Comparison of ENCODE assay signal across 10 cellular contexts in genomic region chr7:100482728-100483100, GRCh38. TPM values are rescaled to one million over a fixed set of nuclear protein-coding genes. Genes with fewer than 3 reads are reported as not detected.
DNase-seq lines count a peak whose midpoint lies in the region; ATAC-seq, FAIRE-seq and TF ChIP-seq lines count a peak whose summit lies in the region.
"Had no signal": no experiment of that assay in that cellular context is flagged by ENCODE, and none has a peak within 500 bp of the region (broad histone marks: within the 10 kb centered on the region; RNA-seq: fewer than 3 reads in every experiment).

No MANE protein-coding gene starts in this region.

- WGBS in H1 (ENCODE audit: extremely low coverage in 1 of 2, insufficient coverage in 1 of 2, insufficient read length in 1 of 2, insufficient replicate concordance in 2 of 2, low coverage in 1 of 2, low lambda C conversion rate in 2 of 2, missing lambda C conversion rate in 1 of 2), 2 experiments = 59% methylated on average over 16 of the region's 16 CpGs; no CpG with 5 or more reads in 1 of the 2 experiments
- no CpG with 5 or more reads among the region's 16 CpGs for WGBS in neuronal stem cell (ENCODE audit: extremely low coverage in 2 of 2, insufficient read length in 2 of 2, insufficient replicate concordance in 1 of 2), 2 donors

- TF ChIP-seq RAD21 in H1 (IDR thresholded peaks at IDR 0.05 in 1 of 2, conservative IDR thresholded peaks at IDR 0.05 in 1 of 2; ENCODE audit: low read depth in 2 of 2, low read length in 2 of 2) = no peak

- H3K9me3 Mint-ChIP-seq in CD4-positive, CD25-positive, alpha-beta regulatory T cell = peaks cover 0 to 2% (median 0%) of the 10 kb centered on the region in 7 donors

- H4K8ac ChIP-seq in H1 (ENCODE audit: extremely low read depth, insufficient read depth, low read length) (no peak overlapping the region), neuronal stem cell (ENCODE audit: low read depth, low read length) (no peak overlapping the region)

- H2BK120ac ChIP-seq in H1 (replicated peaks; ENCODE audit: low read depth, low read length) = no peak overlapping the region
- H2BK120ac ChIP-seq in neuronal stem cell (ENCODE audit: low read depth, low read length) = no peak overlapping the region

- H3K4me1 ChIP-seq in CD4-positive, CD25-positive, alpha-beta regulatory T cell (ENCODE audit: control insufficient read depth, insufficient read depth, low read length, poor library complexity, severe bottlenecking) = peaks cover 28% of the 10 kb centered on the region
- H3K4me1 ChIP-seq in OCI-LY1 (ENCODE audit: insufficient read depth, low read length, severe bottlenecking) = peaks cover 14% of the 10 kb centered on the region
- H3K4me1 ChIP-seq in H1 (replicated peaks in 1 of 4; ENCODE audit: control insufficient read depth in 3 of 4, insufficient read depth in 4 of 4, low read length in 3 of 4) = peaks cover 0 to 10% (median 7%) of the 10 kb centered on the region in 4 experiments; a peak in 6 of 7 replicates
- H3K4me1 ChIP-seq in neuronal stem cell (ENCODE audit: control insufficient read depth in 2 of 2, insufficient read depth in 1 of 2, low read depth in 1 of 2, low read length in 2 of 2) = peaks cover 23 to 26% of the 10 kb centered on the region in 2 donors

- H3K27me3 ChIP-seq in CD4-positive, CD25-positive, alpha-beta regulatory T cell (ENCODE audit: control insufficient read depth, insufficient read depth, low read length) = no peaks in the 10 kb centered on the region
- H3K27me3 ChIP-seq in OCI-LY1 (ENCODE audit: insufficient read depth, low read length) (peaks cover 7% of the 10 kb centered on the region; the same call in 1 of the 2 replicates), H1 (replicated peaks in 1 of 4; ENCODE audit: control insufficient read depth in 3 of 4, extremely low read depth in 1 of 4, insufficient read depth in 3 of 4, low read length in 3 of 4) (no peaks in the 10 kb centered on the region), neuronal stem cell (ENCODE audit: control insufficient read depth in 3 of 3, insufficient read depth in 3 of 3, low read depth in 1 of 3, low read length in 3 of 3) (no peaks in the 10 kb centered on the region)

- 0 out of 2 replicates have a peak overlapping the region, but pooled peaks have one; percentile 25 for H2BK15ac ChIP-seq in H1 (ENCODE audit: low read length)
- H2BK15ac ChIP-seq in neuronal stem cell (ENCODE audit: low read length) = peak overlapping the region; percentile 24

- peaks cover 11% of the 10 kb centered on the region; the same call in 1 of the 2 replicates for H3K23me2 ChIP-seq in H1 (ENCODE audit: low read depth, low read length)

- DNase-seq in CD4-positive, CD25-positive, alpha-beta regulatory T cell = no peak
- DNase-seq in H1 (ENCODE audit: low read depth in 1 of 2, low spot score in 2 of 2) = no peak
- DNase-seq in neuronal stem cell (ENCODE audit: low spot score) = no peak
- no peak for DNase-seq in GM12892 (ENCODE audit: insufficient read length)
- no peak for DNase-seq in NCI-H774 (lab: John Stamatoyannopoulos, UW)
- DNase-seq: NCI-H1694 had no signal

- H3K27ac ChIP-seq in CD4-positive, CD25-positive, alpha-beta regulatory T cell (ENCODE audit: insufficient read depth, low read length, poor library complexity, severe bottlenecking) = no peak overlapping the region
- H3K27ac ChIP-seq in OCI-LY1 (ENCODE audit: low read depth, low read length, poor library complexity, severe bottlenecking) = no peak overlapping the region
- H3K27ac ChIP-seq in H1 (ENCODE audit: low read depth, low read length) = no peak overlapping the region
- no peak overlapping the region for H3K27ac ChIP-seq in neuronal stem cell (replicated peaks; ENCODE audit: low read length)

- TF ChIP-seq EP300 in H1 (IDR thresholded peaks at IDR 0.05; ENCODE audit: borderline replicate concordance in 1 of 2, low read depth in 2 of 2, low read length in 2 of 2) = no peak

- peak overlapping the region; percentile 17 for H3K4me3 ChIP-seq in CD4-positive, CD25-positive, alpha-beta regulatory T cell (ENCODE audit: low read depth, low read length)
- H3K4me3 ChIP-seq in OCI-LY1 (ENCODE audit: low read depth, low read length, poor library complexity, severe bottlenecking) (peak overlapping the region; percentile 57), H1 (ENCODE audit: extremely low read depth in 1 of 4, insufficient read depth in 2 of 4, low read depth in 3 of 4, low read length in 4 of 4) (peak overlapping the region; percentile 18 to 80 (median 72)), neuronal stem cell (ENCODE audit: low read length in 2 of 2) (peak overlapping the region; percentile 72 to 80)

- H3K23ac ChIP-seq in H1 (ENCODE audit: insufficient read length) (no peak overlapping the region), neuronal stem cell (ENCODE audit: low read depth, low read length, poor library complexity) (peak overlapping the region; percentile 89)

- TF ChIP-seq POLR2A in H1 (IDR thresholded peaks at IDR 0.05; ENCODE audit: control extremely low read depth in 1 of 2, low read depth in 2 of 2, low read length in 2 of 2) = no peak
- no peak for TF ChIP-seq POLR2A in GM12892 (IDR thresholded peaks at IDR 0.05; ENCODE audit: low read depth, low read length)

- H2BK12ac ChIP-seq in H1 (ENCODE audit: low read depth, low read length) (no peak overlapping the region), neuronal stem cell (ENCODE audit: low read length) (no peak overlapping the region)

- H3K9ac ChIP-seq in OCI-LY1 (ENCODE audit: low read length) (peak overlapping the region; percentile 22; the same call in 1 of the 2 replicates), H1 (replicated peaks in 1 of 4; ENCODE audit: extremely low read depth in 1 of 4, low read depth in 3 of 4, low read length in 3 of 4) (no peak overlapping the region), neuronal stem cell (ENCODE audit: low read depth, low read length, poor library complexity) (no peak overlapping the region)

- CTCF ChIA-PET in H1 (lab: Charles Lee; ENCODE audit: partially characterized antibody) = interaction anchor here (0.5 to 11.3 kb wide), 23 partner anchors 9 to 159 kb away, joined by 3 to 152 read pairs (median 4); partner anchors contain the start of genes MOSPD3 and SPACDR

- FAIRE-seq in H1 (lab: Jason Lieb, UNC) (no peak), GM12892 (lab: Jason Lieb, UNC) (no peak)
- FAIRE-seq: colon had no signal

- peaks cover 0 to 30% (median 13%) of the 10 kb centered on the region in 4 donors for H3K4me1 Mint-ChIP-seq in CD4-positive, CD25-positive, alpha-beta regulatory T cell

- POLR2A ChIA-PET in H1 (lab: Charles Lee; ENCODE audit: partially characterized antibody) = interaction anchor here (1.4 to 1.7 kb wide), 3 partner anchors 10 to 88 kb away, joined by 3 to 5 read pairs (median 4); no protein-coding TSS in a partner anchor

- no peak overlapping the region for H4K91ac ChIP-seq in H1 (replicated peaks; ENCODE audit: insufficient read length, low read length)
- no peak overlapping the region for H4K91ac ChIP-seq in neuronal stem cell (ENCODE audit: low read depth, low read length, poor library complexity)

- TF ChIP-seq CTCF in OCI-LY1 (IDR thresholded peaks at IDR 0.05; ENCODE audit: low read length) = no peak
- TF ChIP-seq CTCF in H1 (IDR thresholded peaks at IDR 0.05; ENCODE audit: control extremely low read depth in 1 of 3, insufficient read depth in 1 of 3, low read depth in 1 of 3, low read length in 3 of 3) = no peak

- H3K79me2 ChIP-seq in OCI-LY1 (ENCODE audit: insufficient read depth, low read length) (no peaks in the 10 kb centered on the region), H1 (ENCODE audit: control insufficient read depth in 1 of 2, insufficient read depth in 2 of 2, low read length in 2 of 2) (no peaks in the 10 kb centered on the region; a peak in 1 of 4 replicates)

- no peak overlapping the region for H2BK5ac ChIP-seq in H1 (ENCODE audit: low read depth, low read length)
- H2BK5ac ChIP-seq in neuronal stem cell (ENCODE audit: low read length) = no peak overlapping the region

- no peaks in the 10 kb centered on the region for H3K79me1 ChIP-seq in H1 (ENCODE audit: low read depth, low read length)
- H3K79me1 ChIP-seq in neuronal stem cell (ENCODE audit: low read depth, low read length) = peaks cover 12% of the 10 kb centered on the region

- no peak overlapping the region for H2AFZ ChIP-seq in OCI-LY1 (ENCODE audit: low read length)
- 0 out of 2 replicates have a peak overlapping the region, but pooled peaks have one; percentile 1 for H2AFZ ChIP-seq in H1 (ENCODE audit: low read length)
- H2AFZ ChIP-seq in neuronal stem cell (ENCODE audit: low read length) = peak overlapping the region; percentile 97

- H3K27ac Mint-ChIP-seq in CD4-positive, CD25-positive, alpha-beta regulatory T cell = peak overlapping the region; percentile 82 to 87 (median 87)

- H3F3A ChIP-seq in OCI-LY1 (ENCODE audit: insufficient read depth, low read length) = no peaks in the 10 kb centered on the region

- ATAC-seq in CD4-positive, CD25-positive, alpha-beta regulatory T cell (ENCODE audit: low read depth in 2 of 2) = no peak
- ATAC-seq in HG02852 (IDR thresholded peaks at IDR 0.05; ENCODE audit: unreplicated experiment) (no peak), GM21529 (IDR thresholded peaks at IDR 0.05; ENCODE audit: unreplicated experiment) (no peak)

- H4K20me1 ChIP-seq in OCI-LY1 (ENCODE audit: insufficient read depth, low read length) (no peaks in the 10 kb centered on the region), H1 (replicated peaks in 1 of 2; ENCODE audit: control insufficient read depth in 1 of 2, insufficient read depth in 2 of 2, low read length in 2 of 2) (no peaks in the 10 kb centered on the region)

- no peak overlapping the region for H4K5ac ChIP-seq in H1 (ENCODE audit: insufficient read length, low read depth, low read length)

- no peaks in the 10 kb centered on the region for H3K9me2 ChIP-seq in OCI-LY1 (ENCODE audit: low read depth, low read length)

- H3K27me3 Mint-ChIP-seq in CD4-positive, CD25-positive, alpha-beta regulatory T cell = peaks cover 12% of the 10 kb centered on the region

- H3K18ac ChIP-seq in H1 (ENCODE audit: extremely low read depth, low read length) (peak overlapping the region; percentile 38; the same call in 1 of the 2 replicates), neuronal stem cell (ENCODE audit: low read length) (peak overlapping the region; percentile 24)

- H3K4me3 Mint-ChIP-seq in CD4-positive, CD25-positive, alpha-beta regulatory T cell = peak overlapping the region; percentile 78 to 88 (median 85)

- no peaks in the 10 kb centered on the region for H3K36me3 ChIP-seq in CD4-positive, CD25-positive, alpha-beta regulatory T cell (ENCODE audit: control insufficient read depth, insufficient read depth, low read length)
- H3K36me3 ChIP-seq in OCI-LY1 (ENCODE audit: insufficient read depth, low read length) (no peaks in the 10 kb centered on the region), H1 (ENCODE audit: control insufficient read depth in 2 of 4, insufficient read depth in 4 of 4, low read length in 3 of 4) (no peaks in the 10 kb centered on the region; a peak in 1 of 8 replicates), neuronal stem cell (replicated peaks in 1 of 2; ENCODE audit: control insufficient read depth in 2 of 2, insufficient read depth in 2 of 2, low read length in 2 of 2) (no peaks in the 10 kb centered on the region)

- no peak overlapping the region for H3K4ac ChIP-seq in H1 (replicated peaks; ENCODE audit: insufficient read length, low read depth, low read length)
- H3K4ac ChIP-seq in neuronal stem cell (ENCODE audit: low read length) = no peak overlapping the region

- no peak overlapping the region for H3K56ac ChIP-seq in H1 (replicated peaks; ENCODE audit: insufficient read length, low read depth, low read length)

- no peaks in the 10 kb centered on the region for H3K9me3 ChIP-seq in CD4-positive, CD25-positive, alpha-beta regulatory T cell (ENCODE audit: control insufficient read depth in 2 of 2, low read length in 2 of 2)
- H3K9me3 ChIP-seq in OCI-LY1 (ENCODE audit: low read length) (no peaks in the 10 kb centered on the region), H1 (ENCODE audit: insufficient read depth in 2 of 2, low read depth in 1 of 2, low read length in 1 of 2) (no peaks in the 10 kb centered on the region), neuronal stem cell (replicated peaks in 1 of 2; ENCODE audit: control insufficient read depth in 2 of 2, insufficient read depth in 1 of 2, low read depth in 1 of 2, low read length in 2 of 2) (no peaks in the 10 kb centered on the region)

- H3K14ac ChIP-seq in H1 (ENCODE audit: insufficient read length) (no peak overlapping the region), neuronal stem cell (ENCODE audit: low read length) (no peak overlapping the region)

- H2BK20ac ChIP-seq in H1 (ENCODE audit: low read length) = no peak overlapping the region

- no peaks in the 10 kb centered on the region for H3K36me3 Mint-ChIP-seq in CD4-positive, CD25-positive, alpha-beta regulatory T cell

- H3K4me2 ChIP-seq in OCI-LY1 (ENCODE audit: low read length) (peak overlapping the region; percentile 75), H1 (ENCODE audit: insufficient read depth in 1 of 2, low read depth in 2 of 2, low read length in 2 of 2) (peak overlapping the region; percentile 8 to 82; a peak in 3 of 4 replicates), neuronal stem cell (ENCODE audit: insufficient read depth, low read length, poor library complexity, severe bottlenecking) (peak overlapping the region; percentile 69)

- H2AK5ac ChIP-seq in H1 (ENCODE audit: low read depth, low read length) (no peak overlapping the region), neuronal stem cell (ENCODE audit: low read depth, low read length) (peak overlapping the region; percentile 82)

RNA-seq across cellular contexts. Expression of gene NYAP1, which starts 1.0 kb away (rescaled TPM):
- 0.89 TPM for total RNA-seq in CD4-positive, CD25-positive, alpha-beta regulatory T cell
- polyA plus RNA-seq in CD4-positive, CD25-positive, alpha-beta regulatory T cell = not detected
- 4.5 and 4.6 TPM in 2 replicates for total RNA-seq in H1 (2021; fragmentation: NEBNext Ultra II Directional; extraction: Animal tissue kit (Norgen Biotek cat#: 25700))
- 1.9 and 5.0 TPM in 2 replicates for polyA plus RNA-seq in H1 (2011; rRNA removed)
- 3.9 TPM for polyA plus RNA-seq in H1 (2011; cell fraction: cytosol; rRNA removed)
- polyA plus RNA-seq in H1 (2011; cell fraction: nucleus; rRNA removed) = 5.5 TPM
- polyA plus RNA-seq in H1 (2012, experiment 1 of 2) = 2.7 to 4.5 TPM (median 3.8 TPM) in 4 replicates
- 2.0 TPM for polyA plus RNA-seq in H1 (2012, experiment 2 of 2)
- polyA plus RNA-seq in H1 (2013, experiment 1 of 2) = 2.5 TPM
- 2.2 TPM for polyA plus RNA-seq in H1 (2013, experiment 2 of 2)
- polyA minus RNA-seq in H1 (2011; rRNA and poly(A)+ RNA removed) = 0.37 and 0.41 TPM in 2 replicates
- polyA minus RNA-seq in H1 (2011; cell fraction: cytosol; rRNA and poly(A)+ RNA removed) = 3.1 TPM
- polyA minus RNA-seq in H1 (2011; cell fraction: nucleus; rRNA and poly(A)+ RNA removed) = 2.9 TPM
- polyA plus RNA-seq in neuronal stem cell (2013, experiment 1 of 2) = 4.4 TPM
- polyA plus RNA-seq in neuronal stem cell (2013, experiment 2 of 2) = 4.5 TPM
- 0.08 TPM for polyA plus RNA-seq in GM12892 (2012; ENCODE audit: missing spikeins)

RNA-seq across cellular contexts. Expression of gene TSC22D4, which starts 3.7 kb away (rescaled TPM):
- total RNA-seq in CD4-positive, CD25-positive, alpha-beta regulatory T cell = 113 TPM
- 10 to 100 TPM; 22.2 to 35.8 (median 33.4) TPM for polyA plus RNA-seq in CD4-positive, CD25-positive, alpha-beta regulatory T cell
- 20.3 and 24.1 TPM in 2 replicates for total RNA-seq in H1 (2021; fragmentation: NEBNext Ultra II Directional; extraction: Animal tissue kit (Norgen Biotek cat#: 25700))
- polyA plus RNA-seq in H1 (2011; rRNA removed) = 13.2 and 22.4 TPM in 2 replicates
- polyA plus RNA-seq in H1 (2011; cell fraction: cytosol; rRNA removed) = 14.7 TPM
- polyA plus RNA-seq in H1 (2011; cell fraction: nucleus; rRNA removed) = 22.4 TPM
- polyA plus RNA-seq in H1 (2012, experiment 1 of 2) = 13.5 to 21.7 TPM (median 20.5 TPM) in 4 replicates
- polyA plus RNA-seq in H1 (2012, experiment 2 of 2) = 18.7 TPM
- 15.3 TPM for polyA plus RNA-seq in H1 (2013, experiment 1 of 2)
- polyA plus RNA-seq in H1 (2013, experiment 2 of 2) = 14.1 TPM
- polyA minus RNA-seq in H1 (2011; rRNA and poly(A)+ RNA removed) = 4.6 and 6.6 TPM in 2 replicates
- 15.1 TPM for polyA minus RNA-seq in H1 (2011; cell fraction: cytosol; rRNA and poly(A)+ RNA removed)
- 7.5 TPM for polyA minus RNA-seq in H1 (2011; cell fraction: nucleus; rRNA and poly(A)+ RNA removed)
- polyA plus RNA-seq in neuronal stem cell (2013, experiment 1 of 2) = 17.3 TPM
- polyA plus RNA-seq in neuronal stem cell (2013, experiment 2 of 2) = 16.1 TPM
- polyA plus RNA-seq in GM12892 (2012; ENCODE audit: missing spikeins) = 12.6 TPM

RNA-seq across cellular contexts. Expression of gene SPACDR, which starts 18.7 kb away (rescaled TPM):
- 3.7 TPM for total RNA-seq in CD4-positive, CD25-positive, alpha-beta regulatory T cell
- polyA plus RNA-seq in CD4-positive, CD25-positive, alpha-beta regulatory T cell = under 1 TPM in 2 of 4 donors, not detected in 2; 0.32 TPM
- total RNA-seq in H1 (2021; fragmentation: NEBNext Ultra II Directional; extraction: Animal tissue kit (Norgen Biotek cat#: 25700)) = 0.33 TPM in 1 of 2 replicates, not detected in the other
- polyA plus RNA-seq in H1 (2011; rRNA removed) = 0.26 and 0.31 TPM in 2 replicates
- polyA plus RNA-seq in H1 (2011; cell fraction: cytosol; rRNA removed) = 0.41 TPM
- polyA plus RNA-seq in H1 (2011; cell fraction: nucleus; rRNA removed) = 0.80 TPM
- polyA plus RNA-seq in H1 (2012, experiment 1 of 2) = 0.18 to 0.92 TPM (median 0.19 TPM) in 3 of 4 replicates, not detected in the other
- polyA plus RNA-seq in H1 (2012, experiment 2 of 2) = 0.39 TPM
- polyA plus RNA-seq in H1 (2013, experiment 1 of 2) = 0.55 TPM
- 0.13 TPM for polyA plus RNA-seq in H1 (2013, experiment 2 of 2)
- polyA minus RNA-seq in H1 (2011; rRNA and poly(A)+ RNA removed) = not detected in 2 replicates
- not detected for polyA minus RNA-seq in H1 (2011; cell fraction: cytosol; rRNA and poly(A)+ RNA removed)
- polyA minus RNA-seq in H1 (2011; cell fraction: nucleus; rRNA and poly(A)+ RNA removed) = not detected
- 1.6 TPM for polyA plus RNA-seq in neuronal stem cell (2013, experiment 1 of 2)
- 1.2 TPM for polyA plus RNA-seq in neuronal stem cell (2013, experiment 2 of 2)
- polyA plus RNA-seq in GM12892 (2012; ENCODE audit: missing spikeins) = 0.95 TPM

RNA-seq across cellular contexts. Expression of gene PPP1R35, which starts 46.4 kb away (rescaled TPM):
- total RNA-seq in CD4-positive, CD25-positive, alpha-beta regulatory T cell = 52.8 TPM
- 10 to 100 TPM; 42.3 to 72.2 (median 49.4) TPM for polyA plus RNA-seq in CD4-positive, CD25-positive, alpha-beta regulatory T cell
- 53.8 and 58.2 TPM in 2 replicates for total RNA-seq in H1 (2021; fragmentation: NEBNext Ultra II Directional; extraction: Animal tissue kit (Norgen Biotek cat#: 25700))
- polyA plus RNA-seq in H1 (2011; rRNA removed) = 52.3 and 78.4 TPM in 2 replicates
- 63.4 TPM for polyA plus RNA-seq in H1 (2011; cell fraction: cytosol; rRNA removed)
- 97.9 TPM for polyA plus RNA-seq in H1 (2011; cell fraction: nucleus; rRNA removed)
- polyA plus RNA-seq in H1 (2012, experiment 1 of 2) = 42.3 to 54.4 TPM (median 51.6 TPM) in 4 replicates
- polyA plus RNA-seq in H1 (2012, experiment 2 of 2) = 48.2 TPM
- 131 TPM for polyA plus RNA-seq in H1 (2013, experiment 1 of 2)
- polyA plus RNA-seq in H1 (2013, experiment 2 of 2) = 122 TPM
- polyA minus RNA-seq in H1 (2011; rRNA and poly(A)+ RNA removed) = 2.5 and 4.6 TPM in 2 replicates
- 22.1 TPM for polyA minus RNA-seq in H1 (2011; cell fraction: cytosol; rRNA and poly(A)+ RNA removed)
- 18.2 TPM for polyA minus RNA-seq in H1 (2011; cell fraction: nucleus; rRNA and poly(A)+ RNA removed)
- polyA plus RNA-seq in neuronal stem cell (2013, experiment 1 of 2) = 72.3 TPM
- 69.0 TPM for polyA plus RNA-seq in neuronal stem cell (2013, experiment 2 of 2)
- 14.3 TPM for polyA plus RNA-seq in GM12892 (2012; ENCODE audit: missing spikeins)

RNA-seq across cellular contexts. Expression of gene MEPCE, which starts 53.1 kb away (rescaled TPM):
- total RNA-seq in CD4-positive, CD25-positive, alpha-beta regulatory T cell = 73.1 TPM
- 10 to 100 TPM; 10.2 to 15.9 (median 13.5) TPM for polyA plus RNA-seq in CD4-positive, CD25-positive, alpha-beta regulatory T cell
- 48.8 and 51.2 TPM in 2 replicates for total RNA-seq in H1 (2021; fragmentation: NEBNext Ultra II Directional; extraction: Animal tissue kit (Norgen Biotek cat#: 25700))
- polyA plus RNA-seq in H1 (2011; rRNA removed) = 22.8 and 25.8 TPM in 2 replicates
- 20.3 TPM for polyA plus RNA-seq in H1 (2011; cell fraction: cytosol; rRNA removed)
- 31.4 TPM for polyA plus RNA-seq in H1 (2011; cell fraction: nucleus; rRNA removed)
- polyA plus RNA-seq in H1 (2012, experiment 1 of 2) = 31.7 to 46.6 TPM (median 42.9 TPM) in 4 replicates
- polyA plus RNA-seq in H1 (2012, experiment 2 of 2) = 45.8 TPM
- 25.2 TPM for polyA plus RNA-seq in H1 (2013, experiment 1 of 2)
- 24.6 TPM for polyA plus RNA-seq in H1 (2013, experiment 2 of 2)
- 36.0 and 42.1 TPM in 2 replicates for polyA minus RNA-seq in H1 (2011; rRNA and poly(A)+ RNA removed)
- 18.4 TPM for polyA minus RNA-seq in H1 (2011; cell fraction: cytosol; rRNA and poly(A)+ RNA removed)
- polyA minus RNA-seq in H1 (2011; cell fraction: nucleus; rRNA and poly(A)+ RNA removed) = 31.3 TPM
- 17.9 TPM for polyA plus RNA-seq in neuronal stem cell (2013, experiment 1 of 2)
- polyA plus RNA-seq in neuronal stem cell (2013, experiment 2 of 2) = 17.2 TPM
- 12.8 TPM for polyA plus RNA-seq in GM12892 (2012; ENCODE audit: missing spikeins)

Comparison
In these comparisons a context has a peak if more than half of its experiments do, and no peak if none do; other contexts are left out.
1. H3K4me3 ChIP-seq: peak in every context shown above with its lines; median percentile 76 in neuronal stem cell; 72 in H1; 57 in OCI-LY1; 17 in CD4-positive, CD25-positive, alpha-beta regulatory T cell.